ENCODE assay signal across 1 cellular context in the genomic region with DNA sequence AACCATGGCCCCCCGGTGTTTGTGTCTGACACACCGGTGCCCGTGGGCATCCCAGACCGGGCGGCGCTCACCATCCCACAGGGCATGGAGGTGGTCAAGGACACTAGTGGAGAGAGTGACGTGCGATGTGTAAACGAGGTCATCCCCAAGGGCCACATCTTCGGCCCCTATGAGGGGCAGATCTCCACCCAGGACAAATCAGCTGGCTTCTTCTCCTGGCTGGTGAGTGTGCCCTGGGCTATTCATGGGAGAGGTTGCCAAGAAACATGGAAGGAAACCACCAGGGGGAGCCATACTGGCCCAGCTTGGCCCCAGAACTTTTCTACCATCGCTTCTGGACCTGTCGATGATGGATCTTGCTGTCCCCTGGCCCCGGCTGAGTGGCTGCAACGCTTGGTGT.
TF ChIP-seq lines count a peak whose summit lies in the region.

No MANE protein-coding gene starts in this region.

TF ChIP-seq in HEK293, 187 proteins besides CTCF, POLR2A, EP300 and RAD21 (continued from another document):
- TF ChIP-seq, protein P1, sequence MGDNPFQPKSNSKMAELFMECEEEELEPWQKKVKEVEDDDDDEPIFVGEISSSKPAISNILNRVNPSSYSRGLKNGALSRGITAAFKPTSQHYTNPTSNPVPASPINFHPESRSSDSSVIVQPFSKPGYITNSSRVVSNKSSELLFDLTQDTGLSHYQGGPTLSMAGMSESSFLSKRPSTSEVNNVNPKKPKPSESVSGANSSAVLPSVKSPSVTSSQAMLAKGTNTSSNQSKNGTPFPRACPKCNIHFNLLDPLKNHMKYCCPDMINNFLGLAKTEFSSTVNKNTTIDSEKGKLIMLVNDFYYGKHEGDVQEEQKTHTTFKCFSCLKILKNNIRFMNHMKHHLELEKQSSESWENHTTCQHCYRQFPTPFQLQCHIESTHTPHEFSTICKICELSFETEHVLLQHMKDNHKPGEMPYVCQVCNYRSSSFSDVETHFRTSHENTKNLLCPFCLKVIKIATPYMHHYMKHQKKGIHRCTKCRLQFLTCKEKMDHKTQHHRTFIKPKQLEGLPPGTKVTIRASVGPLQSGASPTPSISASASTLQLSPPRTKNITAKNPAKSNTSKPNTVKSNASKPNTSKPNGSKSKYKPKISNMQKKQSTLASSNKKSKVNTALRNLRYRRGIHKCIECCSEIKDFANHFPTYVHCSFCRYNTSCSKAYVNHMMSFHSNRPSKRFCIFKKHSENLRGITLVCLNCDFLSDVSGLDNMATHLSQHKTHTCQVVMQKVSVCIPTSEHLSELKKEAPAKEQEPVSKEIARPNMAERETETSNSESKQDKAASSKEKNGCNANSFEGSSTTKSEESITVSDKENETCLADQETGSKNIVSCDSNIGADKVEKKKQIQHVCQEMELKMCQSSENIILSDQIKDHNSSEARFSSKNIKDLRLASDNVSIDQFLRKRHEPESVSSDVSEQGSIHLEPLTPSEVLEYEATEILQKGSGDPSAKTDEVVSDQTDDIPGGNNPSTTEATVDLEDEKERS (tag by site-specific recombination; IDR thresholded peaks at IDR 0.05): no peak
- TF ChIP-seq ZNF626 (tag by site-specific recombination; IDR thresholded peaks at IDR 0.05) (no peak), ZNF10 (tag by site-specific recombination; IDR thresholded peaks at IDR 0.05) (no peak), YY2 (tag by site-specific recombination; IDR thresholded peaks at IDR 0.05) (no peak)
- TF ChIP-seq, protein P2, sequence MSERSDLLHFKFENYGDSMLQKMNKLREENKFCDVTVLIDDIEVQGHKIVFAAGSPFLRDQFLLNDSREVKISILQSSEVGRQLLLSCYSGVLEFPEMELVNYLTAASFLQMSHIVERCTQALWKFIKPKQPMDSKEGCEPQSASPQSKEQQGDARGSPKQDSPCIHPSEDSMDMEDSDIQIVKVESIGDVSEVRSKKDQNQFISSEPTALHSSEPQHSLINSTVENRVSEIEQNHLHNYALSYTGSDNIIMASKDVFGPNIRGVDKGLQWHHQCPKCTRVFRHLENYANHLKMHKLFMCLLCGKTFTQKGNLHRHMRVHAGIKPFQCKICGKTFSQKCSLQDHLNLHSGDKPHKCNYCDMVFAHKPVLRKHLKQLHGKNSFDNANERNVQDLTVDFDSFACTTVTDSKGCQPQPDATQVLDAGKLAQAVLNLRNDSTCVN (tag by site-specific recombination; optimal IDR thresholded peaks at IDR 0.05): no peak
- TF ChIP-seq, protein P3, sequence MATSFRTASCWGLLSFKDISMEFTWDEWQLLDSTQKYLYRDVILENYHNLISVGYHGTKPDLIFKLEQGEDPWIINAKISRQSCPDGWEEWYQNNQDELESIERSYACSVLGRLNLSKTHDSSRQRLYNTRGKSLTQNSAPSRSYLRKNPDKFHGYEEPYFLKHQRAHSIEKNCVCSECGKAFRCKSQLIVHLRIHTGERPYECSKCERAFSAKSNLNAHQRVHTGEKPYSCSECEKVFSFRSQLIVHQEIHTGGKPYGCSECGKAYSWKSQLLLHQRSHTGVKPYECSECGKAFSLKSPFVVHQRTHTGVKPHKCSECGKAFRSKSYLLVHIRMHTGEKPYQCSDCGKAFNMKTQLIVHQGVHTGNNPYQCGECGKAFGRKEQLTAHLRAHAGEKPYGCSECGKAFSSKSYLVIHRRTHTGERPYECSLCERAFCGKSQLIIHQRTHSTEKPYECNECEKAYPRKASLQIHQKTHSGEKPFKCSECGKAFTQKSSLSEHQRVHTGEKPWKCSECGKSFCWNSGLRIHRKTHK (tag by site-specific recombination; IDR thresholded peaks at IDR 0.05): no peak
- TF ChIP-seq, protein P4, sequence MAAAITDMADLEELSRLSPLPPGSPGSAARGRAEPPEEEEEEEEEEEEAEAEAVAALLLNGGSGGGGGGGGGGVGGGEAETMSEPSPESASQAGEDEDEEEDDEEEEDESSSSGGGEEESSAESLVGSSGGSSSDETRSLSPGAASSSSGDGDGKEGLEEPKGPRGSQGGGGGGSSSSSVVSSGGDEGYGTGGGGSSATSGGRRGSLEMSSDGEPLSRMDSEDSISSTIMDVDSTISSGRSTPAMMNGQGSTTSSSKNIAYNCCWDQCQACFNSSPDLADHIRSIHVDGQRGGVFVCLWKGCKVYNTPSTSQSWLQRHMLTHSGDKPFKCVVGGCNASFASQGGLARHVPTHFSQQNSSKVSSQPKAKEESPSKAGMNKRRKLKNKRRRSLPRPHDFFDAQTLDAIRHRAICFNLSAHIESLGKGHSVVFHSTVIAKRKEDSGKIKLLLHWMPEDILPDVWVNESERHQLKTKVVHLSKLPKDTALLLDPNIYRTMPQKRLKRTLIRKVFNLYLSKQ (tag by site-specific recombination; IDR thresholded peaks at IDR 0.05; ENCODE audit: borderline replicate concordance): no peak
- TF ChIP-seq, protein P5, sequence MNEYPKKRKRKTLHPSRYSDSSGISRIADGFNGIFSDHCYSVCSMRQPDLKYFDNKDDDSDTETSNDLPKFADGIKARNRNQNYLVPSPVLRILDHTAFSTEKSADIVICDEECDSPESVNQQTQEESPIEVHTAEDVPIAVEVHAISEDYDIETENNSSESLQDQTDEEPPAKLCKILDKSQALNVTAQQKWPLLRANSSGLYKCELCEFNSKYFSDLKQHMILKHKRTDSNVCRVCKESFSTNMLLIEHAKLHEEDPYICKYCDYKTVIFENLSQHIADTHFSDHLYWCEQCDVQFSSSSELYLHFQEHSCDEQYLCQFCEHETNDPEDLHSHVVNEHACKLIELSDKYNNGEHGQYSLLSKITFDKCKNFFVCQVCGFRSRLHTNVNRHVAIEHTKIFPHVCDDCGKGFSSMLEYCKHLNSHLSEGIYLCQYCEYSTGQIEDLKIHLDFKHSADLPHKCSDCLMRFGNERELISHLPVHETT (tag by site-specific recombination; IDR thresholded peaks at IDR 0.05): no peak
TF ChIP-seq in HEK293: peak in this region for 0.
